Comparison of ENCODE assay signal across 21 cellular contexts in genomic region chr6:2534406-2535139, GRCh38.
DNase-seq lines count a peak whose midpoint lies in the region; FAIRE-seq and TF ChIP-seq lines count a peak whose summit lies in the region.
"Had no signal": no experiment of that assay in that cellular context is flagged by ENCODE, and none has a peak within 500 bp of the region (broad histone marks: within the 10 kb centered on the region; RNA-seq: fewer than 3 reads in every experiment).

No MANE protein-coding gene starts in this region.

- H4K20me1 ChIP-seq in endothelial cell of umbilical vein (replicated peaks; ENCODE audit: control insufficient read depth, extremely low read depth, insufficient read depth, low read length), result no peaks in the 10 kb centered on the region

- BruUV-seq in endothelial cell of umbilical vein (replicated peaks; lab: Mats Ljungman, UMichigan), result no TSS peak

- no peak overlapping the region for H3K18ac ChIP-seq in neuronal stem cell (ENCODE audit: low read length)

- H3K79me1 ChIP-seq in neuronal stem cell (ENCODE audit: low read depth, low read length), result no peaks in the 10 kb centered on the region

- peak; percentile 97 for FAIRE-seq in endothelial cell of umbilical vein (lab: Jason Lieb, UNC)
- FAIRE-seq: GM18507 had no signal

- no peak overlapping the region for H3K23ac ChIP-seq in neuronal stem cell (ENCODE audit: low read depth, low read length, poor library complexity)

- H3K9me3 ChIP-seq in endothelial cell of umbilical vein (replicated peaks; ENCODE audit: control insufficient read depth, insufficient read depth, low read length) (no peaks in the 10 kb centered on the region), neuronal stem cell (replicated peaks in 1 of 2; ENCODE audit: control insufficient read depth in 2 of 2, insufficient read depth in 1 of 2, low read depth in 1 of 2, low read length in 2 of 2) (no peaks in the 10 kb centered on the region)
- H3K9me3 ChIP-seq: testis had no signal

- H3K4me3 ChIP-seq in NB4 (ENCODE audit: low read depth, low read length) (no peak overlapping the region), endothelial cell of umbilical vein (replicated peaks in 1 of 3; ENCODE audit: insufficient read depth in 1 of 3, low read depth in 1 of 3, low read length in 3 of 3) (peak overlapping the region in 1 of 3 experiments; percentile 1), neuronal stem cell (ENCODE audit: low read length in 2 of 2) (no peak overlapping the region)
- H3K4me3 ChIP-seq: left lung, right atrium auricular region, testis had no signal

- DNase-seq in CD1c-positive myeloid dendritic cell (ENCODE audit: extremely low spot score) (peak; percentile 35), NB4 (ENCODE audit: low read depth) (peak; percentile 89), endothelial cell of umbilical vein (ENCODE audit: low read depth, low spot score) (peak; percentile 38), neuronal stem cell (ENCODE audit: low spot score) (no peak), NCI-H2171 treated with DMSO at 0.1 percent for 48 hours (lab: John Stamatoyannopoulos, UW) (no peak), OCI-M2 (lab: John Stamatoyannopoulos, UW; ENCODE audit: unreplicated experiment) (no peak), NCI-H345 treated with DMSO at 0.1 percent for 48 hours (lab: John Stamatoyannopoulos, UW; ENCODE audit: unreplicated experiment) (no peak), NCI-H128 (lab: John Stamatoyannopoulos, UW; ENCODE audit: unreplicated experiment) (no peak)
- DNase-seq: activated T-cell treated with anti-CD3 and anti-CD28 coated beads, Interleukin-2, amount 50 U/mL, for 48 hours; COR-L47; EL; glutamatergic neuron; left lung; NCI-H146; RPMI8226; T-helper 9 cell; testis had no signal

- no CpG with 5 or more reads among the region's 5 CpGs for WGBS in neuronal stem cell (ENCODE audit: extremely low coverage in 2 of 2, insufficient read length in 2 of 2, insufficient replicate concordance in 1 of 2), 2 donors

- H3K36me3 ChIP-seq in endothelial cell of umbilical vein (ENCODE audit: control insufficient read depth in 2 of 2, extremely low read depth in 1 of 2, insufficient read depth in 2 of 2, low read length in 2 of 2) (no peaks in the 10 kb centered on the region), neuronal stem cell (replicated peaks in 1 of 2; ENCODE audit: control insufficient read depth in 2 of 2, insufficient read depth in 2 of 2, low read length in 2 of 2) (no peaks in the 10 kb centered on the region)
- H3K36me3 ChIP-seq: left lung, right atrium auricular region had no signal

- H3K9me1 ChIP-seq in endothelial cell of umbilical vein (replicated peaks; ENCODE audit: control insufficient read depth, extremely low read depth, insufficient read depth, low read length), result no peaks in the 10 kb centered on the region

- no peak overlapping the region for H2BK5ac ChIP-seq in neuronal stem cell (ENCODE audit: low read length)

- no peak overlapping the region for H2AK5ac ChIP-seq in neuronal stem cell (ENCODE audit: low read depth, low read length)

- peak overlapping the region; percentile 32 for H3K4me2 ChIP-seq in endothelial cell of umbilical vein (ENCODE audit: insufficient read depth, low read length)
- no peak overlapping the region for H3K4me2 ChIP-seq in neuronal stem cell (ENCODE audit: insufficient read depth, low read length, poor library complexity, severe bottlenecking)
- H3K4me2 ChIP-seq: KMS-11 had no signal

- no peak overlapping the region for H2BK120ac ChIP-seq in neuronal stem cell (ENCODE audit: low read depth, low read length)

- H3K9ac ChIP-seq in endothelial cell of umbilical vein (replicated peaks; ENCODE audit: extremely low read depth, insufficient read depth, low read length) (no peak overlapping the region), neuronal stem cell (ENCODE audit: low read depth, low read length, poor library complexity) (no peak overlapping the region)
- H3K9ac ChIP-seq: KMS-11 had no signal

- dilution Hi-C loops in endothelial cell of umbilical vein (cut with MboI; ENCODE audit: extremely low pct_ligation_motif_present, low sequenced_read_pairs), result no loop called here

- H3K79me2 ChIP-seq in endothelial cell of umbilical vein (ENCODE audit: control insufficient read depth, insufficient read depth, low read length), result no peaks in the 10 kb centered on the region

- H3K27ac ChIP-seq in endothelial cell of umbilical vein (ENCODE audit: insufficient read depth, low read depth, low read length) (no peak overlapping the region), neuronal stem cell (replicated peaks; ENCODE audit: low read length) (no peak overlapping the region)
- H3K27ac ChIP-seq: epithelial cell of prostate, KMS-11, left lung, right atrium auricular region, testis had no signal

- peaks cover 16% of the 10 kb centered on the region for H3K4me1 ChIP-seq in endothelial cell of umbilical vein (ENCODE audit: control insufficient read depth, extremely low read depth, insufficient read depth, low read length)
- H3K4me1 ChIP-seq in neuronal stem cell (ENCODE audit: control insufficient read depth in 2 of 2, insufficient read depth in 1 of 2, low read depth in 1 of 2, low read length in 2 of 2), result no peaks in the 10 kb centered on the region
- H3K4me1 ChIP-seq: right atrium auricular region, testis had no signal

- H3K27me3 ChIP-seq in endothelial cell of umbilical vein (ENCODE audit: control insufficient read depth in 2 of 2, insufficient read depth in 2 of 2, low read length in 2 of 2), result no peaks in the 10 kb centered on the region
- no peaks in the 10 kb centered on the region for H3K27me3 ChIP-seq in neuronal stem cell (ENCODE audit: control insufficient read depth in 3 of 3, insufficient read depth in 3 of 3, low read depth in 1 of 3, low read length in 3 of 3)
- H3K27me3 ChIP-seq: right atrium auricular region, testis had no signal

- H2BK15ac ChIP-seq in neuronal stem cell (ENCODE audit: low read length), result no peak overlapping the region

- H3K14ac ChIP-seq in neuronal stem cell (ENCODE audit: low read length), result no peak overlapping the region

- intact Hi-C loops in endothelial cell of umbilical vein (cut with micrococcal nuclease), result no loop called here

- H3K4ac ChIP-seq in neuronal stem cell (ENCODE audit: low read length), result no peak overlapping the region

- no peak for TF ChIP-seq POLR2A in NB4 (IDR thresholded peaks at IDR 0.05; ENCODE audit: extremely low read depth, insufficient read length)
- no peak for TF ChIP-seq POLR2A in endothelial cell of umbilical vein (IDR thresholded peaks at IDR 0.05; ENCODE audit: low read depth, low read length)

- CTCF ChIA-PET in endothelial cell of umbilical vein (lab: Charles Lee), result interaction anchor here (0.7 kb wide), 1 partner anchor 9 kb away, joined by 3 read pairs; no protein-coding TSS in a partner anchor

- H4K91ac ChIP-seq in neuronal stem cell (ENCODE audit: low read depth, low read length, poor library complexity), result no peak overlapping the region

- TF ChIP-seq CTCF in NB4 (IDR thresholded peaks at IDR 0.05; ENCODE audit: low read depth, low read length) (no peak), endothelial cell of umbilical vein (IDR thresholded peaks at IDR 0.05; ENCODE audit: extremely low read depth in 1 of 2, insufficient read depth in 1 of 2, low read depth in 1 of 2, low read length in 2 of 2) (no peak)

- peak overlapping the region; percentile 65 for H2AFZ ChIP-seq in endothelial cell of umbilical vein (ENCODE audit: low read depth, low read length)
- peak overlapping the region; percentile 38 for H2AFZ ChIP-seq in neuronal stem cell (ENCODE audit: low read length)

- no peak overlapping the region for H2BK12ac ChIP-seq in neuronal stem cell (ENCODE audit: low read length)

- no peak overlapping the region for H4K8ac ChIP-seq in neuronal stem cell (ENCODE audit: low read depth, low read length)

- POLR2A ChIA-PET in endothelial cell of umbilical vein (lab: Charles Lee), result no interaction called here

TF ChIP-seq in endothelial cell of umbilical vein, 7 proteins besides CTCF, POLR2A, EP300 and RAD21:
- no peak for TF ChIP-seq MAX (IDR thresholded peaks at IDR 0.05; ENCODE audit: insufficient read depth, insufficient read length)
- peak; percentile 79 for TF ChIP-seq FOS (IDR thresholded peaks at IDR 0.05; ENCODE audit: borderline replicate concordance, insufficient read depth, low read length)
- no peak for TF ChIP-seq JUN (IDR thresholded peaks at IDR 0.05; ENCODE audit: borderline replicate concordance, insufficient read depth, insufficient read length, low read depth)
- no peak for TF ChIP-seq GATA2 (IDR thresholded peaks at IDR 0.05; ENCODE audit: insufficient read depth, insufficient read length, low read depth, low read length)
- TF ChIP-seq POLR2AphosphoS5 (IDR thresholded peaks at IDR 0.05; ENCODE audit: insufficient read depth, low read depth, low read length), result peak; percentile 24
- TF ChIP-seq MYC (IDR thresholded peaks at IDR 0.05; ENCODE audit: low read depth, low read length), result no peak
- no peak for TF ChIP-seq EZH2 (IDR thresholded peaks at IDR 0.05; ENCODE audit: borderline replicate concordance, low read depth, low read length, severe bottlenecking)

Comparison
In these comparisons a context has a peak if more than half of its experiments do, and no peak if none do; other contexts are left out.
1. DNase-seq: peak in CD1c-positive myeloid dendritic cell (single experiment), NB4 (single experiment) and endothelial cell of umbilical vein (single experiment); none in neuronal stem cell (single experiment), NCI-H2171 treated with DMSO at 0.1 percent for 48 hours (single experiment), OCI-M2 (single experiment), NCI-H345 treated with DMSO at 0.1 percent for 48 hours (single experiment) and NCI-H128 (single experiment).